8 cellular contexts compared by ENCODE assay signal in genomic region chr17:76700627-76701470, GRCh38.
DNase-seq lines count a peak whose midpoint lies in the region; ATAC-seq and TF ChIP-seq lines count a peak whose summit lies in the region.

No MANE protein-coding gene starts in this region.

- peak; percentile 51 for DNase-seq in D341Med (ENCODE audit: low spot score)
- DNase-seq in RWPE1 (ENCODE audit: low spot score): peak; percentile 73
- peak; percentile 82 for DNase-seq in fibroblast of gingiva (ENCODE audit: low read depth)
- peak; percentile 66 for DNase-seq in non-pigmented ciliary epithelial cell (ENCODE audit: low read depth)
- DNase-seq in superior temporal gyrus (ENCODE audit: extremely low spot score): no peak
- no peak for DNase-seq in activated CD8-positive, alpha-beta memory T cell treated with anti-CD3 and anti-CD28 coated beads for 24 hours

- CTCF ChIA-PET in RWPE1 (lab: Yijun Ruan, JAX): no interaction called here

- H3K27ac ChIP-seq in RWPE1: peak overlapping the region; percentile 88

- no peak for TF ChIP-seq CTCF in RWPE1 (conservative IDR thresholded peaks at IDR 0.05; ENCODE audit: low read depth)

- POLR2A ChIA-PET in RWPE1 (lab: Yijun Ruan, JAX; ENCODE audit: low non-redundant PET): interaction anchor here (0.5 kb wide), 1 partner anchor 29 kb away, joined by 3 read pairs; no protein-coding TSS in a partner anchor

- no peak for ATAC-seq in GM21529 (IDR thresholded peaks at IDR 0.05; ENCODE audit: unreplicated experiment)
- no peak for ATAC-seq in HG03342 (IDR thresholded peaks at IDR 0.05; ENCODE audit: unreplicated experiment)

Comparison
In these comparisons a context has a peak if more than half of its experiments do, and no peak if none do; other contexts are left out.
1. DNase-seq: peak in D341Med (single experiment), RWPE1 (single experiment), fibroblast of gingiva (single experiment) and non-pigmented ciliary epithelial cell (single experiment); none in superior temporal gyrus (single experiment) and activated CD8-positive, alpha-beta memory T cell treated with anti-CD3 and anti-CD28 coated beads for 24 hours (single experiment).